ENCODE assay signal across 9 cellular contexts in genomic region chr7:77657427-77658331, GRCh38. TPM values are rescaled to one million over a fixed set of nuclear protein-coding genes. Genes with fewer than 3 reads are reported as not detected.
A peak's percentile ranks its signal among the peaks of the same experiment; 100 is the strongest.
DNase-seq lines count a peak whose midpoint lies in the region; ATAC-seq and TF ChIP-seq lines count a peak whose summit lies in the region.
"Had no signal": no experiment of that assay in that cellular context is flagged by ENCODE, and none has a peak within 500 bp of the region (broad histone marks: within the 10 kb centered on the region; RNA-seq: fewer than 3 reads in every experiment).

No MANE protein-coding gene starts in this region.

- no peaks in the 10 kb centered on the region for H3K36me3 Mint-ChIP-seq in activated T-cell treated with anti-CD3 and anti-CD28 coated beads, Interleukin-2, amount 50 U/mL, for 72 hours (ENCODE audit: insufficient read depth in 2 of 2)
- H3K36me3 Mint-ChIP-seq: activated naive CD8-positive, alpha-beta T cell had no signal

- no peaks in the 10 kb centered on the region for H3K4me1 Mint-ChIP-seq in activated T-cell treated with anti-CD3 and anti-CD28 coated beads, Interleukin-2, amount 50 U/mL, for 72 hours (ENCODE audit: low read depth)

- ATAC-seq in activated T-cell treated with anti-CD3 and anti-CD28 coated beads, Interleukin-2, amount 50 U/mL, for 72 hours (replicated peaks in 1 of 2), result peak; percentile 53 to 57
- ATAC-seq in HG03432 (IDR thresholded peaks at IDR 0.05; ENCODE audit: unreplicated experiment), result peak; percentile 60
- peak; percentile 80 to 86 (median 82) for ATAC-seq in right lobe of liver
- ATAC-seq in GM18502 (IDR thresholded peaks at IDR 0.05; ENCODE audit: poor library complexity, unreplicated experiment), result no peak

- no peak overlapping the region for H3K27ac Mint-ChIP-seq in activated T-cell treated with anti-CD3 and anti-CD28 coated beads, Interleukin-2, amount 50 U/mL, for 72 hours
- H3K27ac Mint-ChIP-seq: activated naive CD8-positive, alpha-beta T cell had no signal

- TF ChIP-seq CTCF in breast epithelium (IDR thresholded peaks at IDR 0.05), result peak in 2 of 3 donors; percentile 55 to 58
- peak; percentile 47 to 62 (median 60) for TF ChIP-seq CTCF in right lobe of liver (IDR thresholded peaks at IDR 0.05)

- no peaks in the 10 kb centered on the region for H3K9me3 Mint-ChIP-seq in activated T-cell treated with anti-CD3 and anti-CD28 coated beads, Interleukin-2, amount 50 U/mL, for 72 hours

- H3K36me3 ChIP-seq in breast epithelium (no peaks in the 10 kb centered on the region), right lobe of liver (no peaks in the 10 kb centered on the region)

- H3K9me3 ChIP-seq in breast epithelium, result no peaks in the 10 kb centered on the region
- no peaks in the 10 kb centered on the region for H3K9me3 ChIP-seq in right lobe of liver

- intact Hi-C loops in breast epithelium (cut with DNase I; ENCODE audit: low total_unique reads), result loop anchor here (10.0 kb wide), 1 partner anchor 1647 kb away; no protein-coding TSS in a partner anchor
- intact Hi-C loops in right lobe of liver (cut with DNase I), result loop anchor here in 1 of 2 donors (10.0 kb wide), 1 partner anchor 97 kb away; no protein-coding TSS in a partner anchor

- 44% methylated on average over 2 of the region's 2 CpGs for WGBS in right lobe of liver (ENCODE audit: insufficient coverage, low coverage, low lambda C conversion rate, missing lambda C conversion rate)

- no peak overlapping the region for H3K4me3 ChIP-seq in breast epithelium
- no peak overlapping the region for H3K4me3 ChIP-seq in right lobe of liver

- H3K4me3 Mint-ChIP-seq in activated T-cell treated with anti-CD3 and anti-CD28 coated beads, Interleukin-2, amount 50 U/mL, for 72 hours, result no peak overlapping the region
- H3K4me3 Mint-ChIP-seq: activated naive CD8-positive, alpha-beta T cell had no signal

- TF ChIP-seq POLR2A in breast epithelium (IDR thresholded peaks at IDR 0.05), result no peak
- no peak for TF ChIP-seq POLR2A in right lobe of liver (IDR thresholded peaks at IDR 0.05)

- H3K27me3 Mint-ChIP-seq in activated T-cell treated with anti-CD3 and anti-CD28 coated beads, Interleukin-2, amount 50 U/mL, for 72 hours (ENCODE audit: low read depth), result no peaks in the 10 kb centered on the region
- H3K27me3 Mint-ChIP-seq: activated naive CD8-positive, alpha-beta T cell had no signal

- H3K27ac ChIP-seq in breast epithelium (no peak overlapping the region), right lobe of liver (no peak overlapping the region)

- H3K4me1 ChIP-seq in breast epithelium (no peaks in the 10 kb centered on the region), right lobe of liver (peaks cover 0 to 8% (median 0%) of the 10 kb centered on the region in 4 donors)

- peak in 1 of 2 donors; percentile 16 for DNase-seq in activated T-cell treated with anti-CD3 and anti-CD28 coated beads, Interleukin-2, amount 50 U/mL, for 72 hours
- no peak for DNase-seq in activated T-cell treated with anti-CD3 and anti-CD28 coated beads, Interleukin-2, amount 50 U/mL, for 1 hour
- peak; percentile 18 for DNase-seq in NCI-H82 treated with DMSO at 0.1 percent for 48 hours (lab: John Stamatoyannopoulos, UW; ENCODE audit: unreplicated experiment)
- DNase-seq in breast epithelium (ENCODE audit: low spot score in 2 of 2), result no peak
- no peak for DNase-seq in right lobe of liver
- no peak for DNase-seq in activated gamma-delta T cell treated with Interleukin-2 at 50 U/mL for 16 hours

- H3K27me3 ChIP-seq in breast epithelium, result no peaks in the 10 kb centered on the region
- H3K27me3 ChIP-seq in right lobe of liver, result no peaks in the 10 kb centered on the region

RNA-seq across cellular contexts. Expression of gene RSBN1L, which starts 38.6 kb away (rescaled TPM):
- total RNA-seq in activated T-cell treated with anti-CD3 and anti-CD28 coated beads, Interleukin-2, amount 50 U/mL, for 72 hours, result 10 to 100 TPM; 14.9 to 19.2 TPM
- total RNA-seq in breast epithelium, result 10 to 100 TPM; 13.9 to 34.5 (median 29.8) TPM
- 10 to 100 TPM in 1 of 6 experiments, 1 to 10 TPM in 5; 8.2 to 10.4 (median 8.8) TPM for total RNA-seq in right lobe of liver
